In the genomic region with DNA sequence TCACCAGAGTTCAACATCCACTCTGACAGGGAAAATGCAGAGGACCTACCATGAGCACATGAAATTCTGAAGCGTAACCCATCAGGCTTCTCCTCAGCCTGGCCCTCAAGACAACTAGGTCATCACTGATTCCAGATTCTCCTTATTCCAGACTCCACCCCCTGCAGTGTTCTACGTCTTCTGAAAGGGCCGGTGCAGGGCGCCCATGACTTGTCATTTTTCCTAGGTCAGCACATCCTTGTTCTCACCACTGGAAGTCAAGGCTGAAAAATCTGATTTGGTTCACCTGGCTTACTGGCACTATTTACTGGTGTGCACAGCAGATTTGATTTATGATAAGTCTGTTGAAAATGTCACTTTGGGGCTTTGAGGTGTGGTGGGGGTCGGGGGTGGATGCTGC, we compare ENCODE assay signal across 19 cellular contexts.
DNase-seq lines count a peak whose midpoint lies in the region; ATAC-seq, FAIRE-seq and TF ChIP-seq lines count a peak whose summit lies in the region.
"Had no signal": no experiment of that assay in that cellular context is flagged by ENCODE, and none has a peak within 500 bp of the region (broad histone marks: within the 10 kb centered on the region; RNA-seq: fewer than 3 reads in every experiment).

No MANE protein-coding gene starts in this region.

- TF ChIP-seq RAD21 in GM12878 (IDR thresholded peaks at IDR 0.05; ENCODE audit: insufficient read depth, low read depth, low read length), result no peak

- intact Hi-C loops in GM12878 (cut with micrococcal nuclease; ENCODE audit: unreplicated experiment), result loop anchor here (5.0 kb wide), 2 partner anchors 144 to 206 kb away; no protein-coding TSS in a partner anchor

- no peak for DNase-seq in GM18507 (ENCODE audit: extremely low spot score, insufficient read length, low read depth)
- no peak for DNase-seq in GM12878 (ENCODE audit: low read depth, low spot score)
- no peak for DNase-seq in left lobe of liver (ENCODE audit: low spot score)
- DNase-seq in central memory CD4-positive, alpha-beta T cell, result no peak
- no peak for DNase-seq in HAP-1 (ENCODE audit: low spot score in 2 of 2)
- DNase-seq: BE2C, DMS153, EL, HCEC 1CT, NCI-H1092 treated with DMSO at 0.1 percent for 48 hours, NCI-H1694, NCI-H2107, NCI-H345, NCI-H526 treated with DMSO at 0.1 percent for 48 hours, PC-9, SHP77 had no signal

- in situ Hi-C loops in GM12878 (cut with MboI), result no loop called here
- in situ Hi-C loops in HAP-1 (cut with MboI; ENCODE audit: low sequenced_read_pairs), result no loop called here

- no peaks in the 10 kb centered on the region for H3K27me3 ChIP-seq in BLaER1 treated with 17β-estradiol and CSF1 and Interleukin-3, amounts not matched to agents 10 nM and 100 nM
- H3K27me3 ChIP-seq in GM12878 (replicated peaks in 1 of 2; ENCODE audit: control insufficient read depth in 2 of 2, insufficient read depth in 2 of 2, low read length in 1 of 2), result no peaks in the 10 kb centered on the region
- no peaks in the 10 kb centered on the region for H3K27me3 ChIP-seq in parathyroid adenoma (ENCODE audit: control insufficient read depth, insufficient read depth, low read length)
- no peaks in the 10 kb centered on the region for H3K27me3 ChIP-seq in HAP-1 (ENCODE audit: low read depth)
- H3K27me3 ChIP-seq: BE2C had no signal

- no peaks in the 10 kb centered on the region for H3K79me2 ChIP-seq in GM12878 (ENCODE audit: control insufficient read depth, insufficient read depth, low read length)
- H3K79me2 ChIP-seq in parathyroid adenoma, result no peaks in the 10 kb centered on the region

- FAIRE-seq in GM18507 (lab: Jason Lieb, UNC) (peak; percentile 39), GM12878 (lab: Jason Lieb, UNC) (no peak)

- H3K4me3 ChIP-seq in BLaER1 treated with 17β-estradiol and CSF1 and Interleukin-3, amounts not matched to agents 10 nM and 100 nM, result no peak overlapping the region
- H3K4me3 ChIP-seq in GM12878 (peak overlapping the region; percentile 35; the same call in 1 of the 2 replicates), parathyroid adenoma (ENCODE audit: low read depth, low read length) (peak overlapping the region; percentile 48), HAP-1 (no peak overlapping the region)
- H3K4me3 ChIP-seq: PC-9 had no signal

- BruUV-seq in GM12878 (replicated peaks; lab: Mats Ljungman, UMichigan), result no TSS peak

- H4K20me1 ChIP-seq in BLaER1 treated with 17β-estradiol and CSF1 and Interleukin-3, amounts not matched to agents 10 nM and 100 nM, result no peaks in the 10 kb centered on the region
- no peaks in the 10 kb centered on the region for H4K20me1 ChIP-seq in GM12878 (ENCODE audit: control insufficient read depth, insufficient read depth)

- POLR2A ChIA-PET in GM12878 (lab: Charles Lee), result no interaction called here

- RAD21 ChIA-PET in GM12878 (lab: Charles Lee; ENCODE audit: unreplicated experiment), result no interaction called here

- SMC1A ChIA-PET in GM12878 (lab: Charles Lee; ENCODE audit: uncharacterized antibody, unreplicated experiment), result interaction anchor here (3.2 kb wide), 1 partner anchor 20 kb away, joined by 22 read pairs; no protein-coding TSS in a partner anchor

- 95% methylated on average over 5 of the region's 5 CpGs for WGBS in GM12878 (ENCODE audit: insufficient coverage, insufficient replicate concordance, low lambda C conversion rate, missing lambda C conversion rate)

- H2AFZ ChIP-seq in GM12878 (ENCODE audit: control insufficient read depth, low read depth, low read length), result no peak overlapping the region
- H2AFZ ChIP-seq in parathyroid adenoma, result peak overlapping the region; percentile 20
- H2AFZ ChIP-seq: PC-9 had no signal

- H3K27ac ChIP-seq in BLaER1 treated with 17β-estradiol and CSF1 and Interleukin-3, amounts not matched to agents 10 nM and 100 nM, result peak overlapping the region in 2 of 11 experiments; percentile 28 to 63; a peak in 2 of 22 replicates
- H3K27ac ChIP-seq in GM12878 (ENCODE audit: control insufficient read depth, insufficient read depth) (no peak overlapping the region), parathyroid adenoma (peak overlapping the region; percentile 99)
- H3K27ac ChIP-seq: PC-9 had no signal

- no peak for TF ChIP-seq CTCF in GM12878 (IDR thresholded peaks at IDR 0.05 in 2 of 3, conservative IDR thresholded peaks at IDR 0.05 in 1 of 3; ENCODE audit: control insufficient read depth in 2 of 3, extremely low read depth in 1 of 3, insufficient read depth in 1 of 3, low read depth in 3 of 3, low read length in 3 of 3)
- no peak for TF ChIP-seq CTCF in parathyroid adenoma (IDR thresholded peaks at IDR 0.05)

- CTCF ChIA-PET in GM12878 (lab: Yijun Ruan, JAX), result interaction anchor here (1.0 to 1.4 kb wide), 2 partner anchors 21 to 69 kb away, joined by 3 to 4 read pairs; no protein-coding TSS in a partner anchor

- H3K9me3 ChIP-seq in BLaER1 treated with 17β-estradiol and CSF1 and Interleukin-3, amounts not matched to agents 10 nM and 100 nM (replicated peaks in 1 of 11), result peaks cover 0 to 4% (median 0%) of the 10 kb centered on the region in 11 experiments; a peak in 2 of 22 replicates
- H3K9me3 ChIP-seq in GM12878 (replicated peaks; ENCODE audit: control insufficient read depth, insufficient read depth, low read length) (no peaks in the 10 kb centered on the region; the same call in 1 of the 3 replicates), parathyroid adenoma (ENCODE audit: control insufficient read depth, low read length) (no peaks in the 10 kb centered on the region), HAP-1 (no peaks in the 10 kb centered on the region)
- H3K9me3 ChIP-seq: BE2C had no signal

- ATAC-seq in GM12878 (no peak), left lobe of liver (no peak)
- ATAC-seq: SK-N-SH treated with all-trans-retinoic acid at 6 μM for 48 hours had no signal

- H3K4me1 ChIP-seq in BLaER1 treated with 17β-estradiol and CSF1 and Interleukin-3, amounts not matched to agents 10 nM and 100 nM, result peaks cover 0 to 85% (median 15%) of the 10 kb centered on the region in 10 experiments; a peak in 13 of 20 replicates
- H3K4me1 ChIP-seq in GM12878 (ENCODE audit: control insufficient read depth, insufficient read depth, low read length), result peaks cover 14% of the 10 kb centered on the region
- H3K4me1 ChIP-seq in parathyroid adenoma, result peaks cover 33% of the 10 kb centered on the region
- H3K4me1 ChIP-seq in HAP-1, result no peaks in the 10 kb centered on the region

- H3K9ac ChIP-seq in BLaER1 treated with 17β-estradiol and CSF1 and Interleukin-3, amounts not matched to agents 10 nM and 100 nM, result no peak overlapping the region
- no peak overlapping the region for H3K9ac ChIP-seq in GM12878 (ENCODE audit: control insufficient read depth, insufficient read depth, low read length)
- H3K9ac ChIP-seq in parathyroid adenoma, result no peak overlapping the region

- no peak for TF ChIP-seq EP300 in GM12878 (IDR thresholded peaks at IDR 0.05; ENCODE audit: borderline replicate concordance in 1 of 2, control insufficient read depth in 1 of 2, low read depth in 2 of 2, low read length in 2 of 2)

- H3K36me3 ChIP-seq in BLaER1 treated with 17β-estradiol and CSF1 and Interleukin-3, amounts not matched to agents 10 nM and 100 nM, result no peaks in the 10 kb centered on the region
- H3K36me3 ChIP-seq in GM12878 (ENCODE audit: control insufficient read depth in 2 of 2, insufficient read depth in 2 of 2, low read length in 1 of 2) (no peaks in the 10 kb centered on the region), parathyroid adenoma (ENCODE audit: control insufficient read depth, insufficient read depth, low read length) (no peaks in the 10 kb centered on the region), HAP-1 (replicated peaks) (no peaks in the 10 kb centered on the region)
- H3K36me3 ChIP-seq: BE2C had no signal

- no peak for TF ChIP-seq POLR2A in GM12878 (IDR thresholded peaks at IDR 0.05; ENCODE audit: low read depth, low read length)

- H3K4me2 ChIP-seq in BLaER1 treated with 17β-estradiol and CSF1 and Interleukin-3, amounts not matched to agents 10 nM and 100 nM, result peak overlapping the region in 6 of 11 experiments; percentile 26 to 79 (median 60); a peak in 10 of 22 replicates
- H3K4me2 ChIP-seq in GM12878 (ENCODE audit: control insufficient read depth, insufficient read depth) (peak overlapping the region; percentile 80; the same call in 1 of the 2 replicates), parathyroid adenoma (ENCODE audit: low read length) (peak overlapping the region; percentile 84)
- H3K4me2 ChIP-seq: PC-9 had no signal

TF ChIP-seq in GM12878, 131 proteins besides CTCF, POLR2A, EP300 and RAD21 (continues in another document):
- TF ChIP-seq FOXM1 (IDR thresholded peaks at IDR 0.05; ENCODE audit: low read depth, low read length) (no peak), ESRRA (IDR thresholded peaks at IDR 0.05; ENCODE audit: low read length) (no peak), EGR1 (IDR thresholded peaks at IDR 0.05; ENCODE audit: borderline replicate concordance in 1 of 2, low read depth in 2 of 2, low read length in 2 of 2) (no peak), CBX3 (IDR thresholded peaks at IDR 0.05; ENCODE audit: borderline replicate concordance, low read depth) (no peak), ELK1 (IDR thresholded peaks at IDR 0.05; ENCODE audit: low read depth, low read length) (no peak), ASH2L (IDR thresholded peaks at IDR 0.05; ENCODE audit: borderline replicate concordance, low read depth) (no peak), NFYA (IDR thresholded peaks at IDR 0.05; ENCODE audit: borderline replicate concordance, low read depth, low read length) (no peak), ZNF622 (IDR thresholded peaks at IDR 0.05) (no peak), CHD1 (IDR thresholded peaks at IDR 0.05; ENCODE audit: low read depth, low read length) (no peak)
- TF ChIP-seq, protein P1, sequence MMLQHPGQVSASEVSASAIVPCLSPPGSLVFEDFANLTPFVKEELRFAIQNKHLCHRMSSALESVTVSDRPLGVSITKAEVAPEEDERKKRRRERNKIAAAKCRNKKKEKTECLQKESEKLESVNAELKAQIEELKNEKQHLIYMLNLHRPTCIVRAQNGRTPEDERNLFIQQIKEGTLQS (IDR thresholded peaks at IDR 0.05; ENCODE audit: borderline replicate concordance, extremely low read depth, low read depth, low read length), result no peak

Comparison
In these comparisons a context has a peak if more than half of its experiments do, and no peak if none do; other contexts are left out.
1. H3K4me3 ChIP-seq: peak in GM12878 (single experiment) and parathyroid adenoma (single experiment); none in BLaER1 treated with 17β-estradiol and CSF1 and Interleukin-3, amounts not matched to agents 10 nM and 100 nM (0 of 10) and HAP-1 (single experiment).
2. Peak in every context shown above with its lines, with median percentiles within 50 percentile points of each other: H3K4me2 ChIP-seq.